In genomic region chr5:177501874-177502678, GRCh38 we compare ENCODE assay signal across 18 cellular contexts. TPM values are rescaled to one million over a fixed set of nuclear protein-coding genes. Genes with fewer than 3 reads are reported as not detected.
DNase-seq lines count a peak whose midpoint lies in the region; ATAC-seq and TF ChIP-seq lines count a peak whose summit lies in the region.
"Had no signal": no experiment of that assay in that cellular context is flagged by ENCODE, and none has a peak within 500 bp of the region (broad histone marks: within the 10 kb centered on the region; RNA-seq: fewer than 3 reads in every experiment).

No MANE protein-coding gene starts in this region.

- ATAC-seq in HG02571 (IDR thresholded peaks at IDR 0.05; ENCODE audit: unreplicated experiment): no peak
- ATAC-seq: left lobe of liver, T-cell, WTC11 had no signal

- H3K4me3 Mint-ChIP-seq in IgD-negative memory B cell: peak overlapping the region; percentile 44 to 74 (median 54)
- H3K4me3 Mint-ChIP-seq: T-cell, WTC11 had no signal

- H3K36me3 ChIP-seq in SU-DHL-6 (ENCODE audit: low read length): peaks cover under 1% of the 10 kb centered on the region; the same call in 1 of the 2 replicates
- H3K36me3 ChIP-seq in neural cell (ENCODE audit: insufficient read depth, low read length): no peaks in the 10 kb centered on the region

- no peaks in the 10 kb centered on the region for H3K27me3 ChIP-seq in SU-DHL-6 (ENCODE audit: low read length)
- peaks cover 6% of the 10 kb centered on the region for H3K27me3 ChIP-seq in neural cell (ENCODE audit: insufficient read depth, low read depth, low read length)
- H3K27me3 ChIP-seq: testis had no signal

- intact Hi-C loops in posterior cingulate gyrus (cut with DNase I): loop anchor here (1.0 kb wide), 2 partner anchors 46 to 112 kb away; no protein-coding TSS in a partner anchor

- H3K27ac ChIP-seq in SU-DHL-6 (ENCODE audit: low read depth, low read length) (peak overlapping the region; percentile 81), neural cell (ENCODE audit: low read length) (no peak overlapping the region)
- H3K27ac ChIP-seq: testis had no signal

- TF ChIP-seq EP300 in neural cell (conservative IDR thresholded peaks at IDR 0.05; ENCODE audit: poor library complexity, severe bottlenecking): no peak

- H2AFZ ChIP-seq in SU-DHL-6 (ENCODE audit: low read depth, low read length, severe bottlenecking) (no peak overlapping the region), neural cell (ENCODE audit: low read depth, low read length) (no peak overlapping the region)

- H3K27me3 Mint-ChIP-seq in IgD-negative memory B cell: peaks cover 3% of the 10 kb centered on the region
- H3K27me3 Mint-ChIP-seq: T-cell had no signal

- peaks cover 12 to 44% (median 40%) of the 10 kb centered on the region in 3 donors for H3K4me1 Mint-ChIP-seq in IgD-negative memory B cell

- H4K20me1 ChIP-seq in SU-DHL-6 (ENCODE audit: low read depth, low read length): no peaks in the 10 kb centered on the region
- no peaks in the 10 kb centered on the region for H4K20me1 ChIP-seq in neural cell (ENCODE audit: insufficient read depth)

- H3K9me3 Mint-ChIP-seq in IgD-negative memory B cell: no peaks in the 10 kb centered on the region
- H3K9me3 Mint-ChIP-seq: T-cell, WTC11 had no signal

- H3K4me3 ChIP-seq in SU-DHL-6 (ENCODE audit: insufficient read depth, low read length, poor library complexity, severe bottlenecking) (no peak overlapping the region), neural cell (ENCODE audit: low read length) (no peak overlapping the region)
- H3K4me3 ChIP-seq: testis had no signal

- peak overlapping the region; percentile 27 for H3K4me2 ChIP-seq in SU-DHL-6 (ENCODE audit: low read depth, low read length, poor library complexity, severe bottlenecking)
- H3K4me2 ChIP-seq in neural cell (ENCODE audit: low read length): no peak overlapping the region

- peaks cover 17% of the 10 kb centered on the region for H3F3A ChIP-seq in SU-DHL-6 (ENCODE audit: insufficient read depth)
- no peaks in the 10 kb centered on the region for H3F3A ChIP-seq in neural cell (ENCODE audit: insufficient read depth, low read length, poor library complexity, severe bottlenecking)

- TF ChIP-seq RAD21 in neural cell (conservative IDR thresholded peaks at IDR 0.05): no peak

- no peaks in the 10 kb centered on the region for H3K9me3 ChIP-seq in SU-DHL-6 (ENCODE audit: insufficient read depth, low read length)
- H3K9me3 ChIP-seq in neural cell (ENCODE audit: low read length): no peaks in the 10 kb centered on the region
- H3K9me3 ChIP-seq: testis had no signal

- peak overlapping the region; percentile 29; the same call in 1 of the 2 replicates for H3K9ac ChIP-seq in SU-DHL-6 (ENCODE audit: low read length)
- H3K9ac ChIP-seq in neural cell (ENCODE audit: low read length): peak overlapping the region; percentile 40

- peak overlapping the region; percentile 0 to 37 (median 35) for H3K27ac Mint-ChIP-seq in IgD-negative memory B cell
- H3K27ac Mint-ChIP-seq: T-cell had no signal

- H3K9me2 ChIP-seq in SU-DHL-6 (replicated peaks; ENCODE audit: insufficient read depth, low read length) (no peaks in the 10 kb centered on the region), neural cell (ENCODE audit: insufficient read depth, low read length) (no peaks in the 10 kb centered on the region)

- DNase-seq in GM13976 (ENCODE audit: low spot score) (peak; percentile 71), NCI-H146 (lab: John Stamatoyannopoulos, UW) (no peak), AML-193 (lab: John Stamatoyannopoulos, UW) (no peak), posterior cingulate gyrus (no peak)
- DNase-seq: amygdala, foreskin melanocyte, KG1, NCI-H1694, NCI-H510A, retina, T-cell, testis had no signal

- TF ChIP-seq CTCF in GM13976 (IDR thresholded peaks at IDR 0.05; ENCODE audit: borderline replicate concordance, control extremely low read depth, extremely low read depth, insufficient read depth, missing control alignments) (no peak), SU-DHL-6 (IDR thresholded peaks at IDR 0.05; ENCODE audit: insufficient read depth, low read length, poor library complexity, severe bottlenecking) (no peak), neural cell (IDR thresholded peaks at IDR 0.05; ENCODE audit: poor library complexity, severe bottlenecking) (no peak)

- peaks cover 4% of the 10 kb centered on the region for H3K36me3 Mint-ChIP-seq in IgD-negative memory B cell
- H3K36me3 Mint-ChIP-seq: T-cell had no signal

- H3K79me2 ChIP-seq in SU-DHL-6 (ENCODE audit: insufficient read depth, low read length) (no peaks in the 10 kb centered on the region; the same call in 1 of the 2 replicates), neural cell (replicated peaks; ENCODE audit: insufficient read depth, low read length) (peaks cover 2% of the 10 kb centered on the region)

- in situ Hi-C loops in GM13976 (cut with MboI; ENCODE audit: low sequenced_read_pairs, unreplicated experiment): no loop called here

TF ChIP-seq in neural cell, 6 proteins besides CTCF, POLR2A, EP300 and RAD21:
- TF ChIP-seq POLR2AphosphoS5 (IDR thresholded peaks at IDR 0.05) (no peak), REST (IDR thresholded peaks at IDR 0.05; ENCODE audit: borderline replicate concordance) (no peak), EZH2 (IDR thresholded peaks at IDR 0.05; ENCODE audit: borderline replicate concordance, insufficient read depth, low read length, poor library complexity, severe bottlenecking) (no peak), SMC3 (conservative IDR thresholded peaks at IDR 0.05; ENCODE audit: poor library complexity) (no peak), TAF1 (IDR thresholded peaks at IDR 0.05; ENCODE audit: low read depth) (no peak), MXI1 (conservative IDR thresholded peaks at IDR 0.05; ENCODE audit: poor library complexity, severe bottlenecking) (no peak)

RNA-seq across cellular contexts. Expression of gene PDLIM7, which starts 4.7 kb away (rescaled TPM):
- polyA plus RNA-seq in IgD-negative memory B cell: 16.3 TPM
- polyA plus RNA-seq in neural cell: 21.0 and 45.4 TPM in 2 replicates
- polyA minus RNA-seq in neural cell: 16.6 and 20.5 TPM in 2 replicates

RNA-seq across cellular contexts. Expression of gene DOK3, which starts 7.5 kb away (rescaled TPM):
- polyA plus RNA-seq in IgD-negative memory B cell (154 TPM), neural cell (5.1 and 5.5 TPM in 2 replicates)
- polyA minus RNA-seq in neural cell: 4.6 and 4.9 TPM in 2 replicates

RNA-seq across cellular contexts. Expression of gene DDX41, which starts 14.7 kb away (rescaled TPM):
- 74.2 TPM for polyA plus RNA-seq in IgD-negative memory B cell
- 113 and 212 TPM in 2 replicates for polyA plus RNA-seq in neural cell
- 84.0 and 87.1 TPM in 2 replicates for polyA minus RNA-seq in neural cell

RNA-seq across cellular contexts. Expression of gene DBN1, which starts 28.6 kb away (rescaled TPM):
- 0.54 TPM for polyA plus RNA-seq in IgD-negative memory B cell
- polyA plus RNA-seq in neural cell: 319 and 353 TPM in 2 replicates
- polyA minus RNA-seq in neural cell: 348 and 404 TPM in 2 replicates

RNA-seq across cellular contexts. Expression of gene FAM193B, which starts 52.3 kb away (rescaled TPM):
- polyA plus RNA-seq in IgD-negative memory B cell (4.5 TPM), neural cell (79.2 and 97.3 TPM in 2 replicates)
- 45.8 and 51.6 TPM in 2 replicates for polyA minus RNA-seq in neural cell

Comparison
In these comparisons a context has a peak if more than half of its experiments do, and no peak if none do; other contexts are left out.
1. RNA of gene DOK3, which starts 7.5 kb away (polyA plus RNA-seq): 154 TPM in IgD-negative memory B cell (single experiment); 5.1 to 5.5 TPM in neural cell; every median in the first group is over 10 times any median in the second.